ENCODE assay signal across 8 cellular contexts in genomic region chr1:109620890-109621289, GRCh38. TPM values are rescaled to one million over a fixed set of nuclear protein-coding genes. Genes with fewer than 3 reads are reported as not detected.
A peak's percentile ranks its signal among the peaks of the same experiment; 100 is the strongest.
DNase-seq lines count a peak whose midpoint lies in the region; ATAC-seq and TF ChIP-seq lines count a peak whose summit lies in the region.

No MANE protein-coding gene starts in this region.

- peaks cover 40% of the 10 kb centered on the region for H3K36me3 Mint-ChIP-seq in dendritic cell treated with granulocyte-macrophage colony-stimulating factor and Interleukin-4, amounts not matched to agents 40 ng/mL and 50 ng/mL, for 4 days (ENCODE audit: low read depth)

- peaks cover 8 to 68% (median 50%) of the 10 kb centered on the region in 4 donors for H3K4me1 ChIP-seq in liver (ENCODE audit: control insufficient read depth in 4 of 4, insufficient read depth in 4 of 4, low read length in 3 of 4)

- TF ChIP-seq RAD21 in liver (IDR thresholded peaks at IDR 0.05): peak in 1 of 2 donors; percentile 32

- no peak for TF ChIP-seq CTCF in C4-2B (conservative IDR thresholded peaks at IDR 0.05)
- no peak for TF ChIP-seq CTCF in liver (IDR thresholded peaks at IDR 0.05; ENCODE audit: low read depth, low read length, missing input control)

- H3K9me3 ChIP-seq in liver (ENCODE audit: control insufficient read depth in 4 of 4, low read length in 3 of 4): no peaks in the 10 kb centered on the region

- peak; percentile 61 for ATAC-seq in GM19397 (IDR thresholded peaks at IDR 0.05; ENCODE audit: unreplicated experiment)
- peak; percentile 67 for ATAC-seq in HG03558 (IDR thresholded peaks at IDR 0.05; ENCODE audit: extremely low read depth, unreplicated experiment)

- H3K27ac Mint-ChIP-seq in dendritic cell treated with granulocyte-macrophage colony-stimulating factor and Interleukin-4, amounts not matched to agents 40 ng/mL and 50 ng/mL, for 4 days: peak overlapping the region; percentile 91

- H3K9ac ChIP-seq in liver (ENCODE audit: low read depth in 1 of 2, low read length in 2 of 2): no peak overlapping the region

- intact Hi-C loops in dendritic cell treated with granulocyte-macrophage colony-stimulating factor and Interleukin-4, amounts not matched to agents 40 ng/mL and 50 ng/mL, for 4 days (cut with micrococcal nuclease): loop anchor here (2.0 kb wide), 1 partner anchor 72 kb away; the partner anchor contains the start of gene GNAI3

- under 1% methylated on average over 18 of the region's 18 CpGs for WGBS in liver

- H3K4me3 Mint-ChIP-seq in dendritic cell treated with granulocyte-macrophage colony-stimulating factor and Interleukin-4, amounts not matched to agents 40 ng/mL and 50 ng/mL, for 4 days: peak overlapping the region; percentile 94

- DNase-seq in NCI-H69 (lab: John Stamatoyannopoulos, UW): peak; percentile 90
- DNase-seq in activated CD4-positive, alpha-beta T cell treated with anti-CD3 and anti-CD28 coated beads, Interleukin-2, amount 50 U/mL, for 24 hours (ENCODE audit: low read depth in 1 of 2, low spot score in 1 of 2): peak; percentile 88 to 93
- DNase-seq in stimulated activated CD4-positive, alpha-beta T cell treated with anti-CD3 and anti-CD28 coated beads, Interleukin-2, amount 100 ng/mL, for 48 hours: peak; percentile 94 to 97

- no peaks in the 10 kb centered on the region for H3K9me3 Mint-ChIP-seq in dendritic cell treated with granulocyte-macrophage colony-stimulating factor and Interleukin-4, amounts not matched to agents 40 ng/mL and 50 ng/mL, for 4 days

- H3K27me3 ChIP-seq in liver (ENCODE audit: control insufficient read depth in 4 of 4, insufficient read depth in 4 of 4, low read length in 3 of 4): no peaks in the 10 kb centered on the region

- H3K27ac ChIP-seq in C4-2B (peak overlapping the region; percentile 96), liver (ENCODE audit: low read depth in 1 of 2, low read length in 2 of 2) (peak overlapping the region; percentile 87 to 93)

- peaks cover 94% of the 10 kb centered on the region for H3K4me1 Mint-ChIP-seq in dendritic cell treated with granulocyte-macrophage colony-stimulating factor and Interleukin-4, amounts not matched to agents 40 ng/mL and 50 ng/mL, for 4 days (ENCODE audit: low read depth)

- H3K36me3 ChIP-seq in liver (ENCODE audit: control insufficient read depth in 4 of 4, insufficient read depth in 3 of 4, low read depth in 1 of 4, low read length in 3 of 4): peaks cover 0 to 2% (median 0%) of the 10 kb centered on the region in 4 donors

- H3K4me3 ChIP-seq in liver (ENCODE audit: low read depth in 1 of 3, low read length in 3 of 3): peak overlapping the region; percentile 66 to 87 (median 77)

- no peaks in the 10 kb centered on the region for H3K27me3 Mint-ChIP-seq in dendritic cell treated with granulocyte-macrophage colony-stimulating factor and Interleukin-4, amounts not matched to agents 40 ng/mL and 50 ng/mL, for 4 days

TF ChIP-seq in liver, 16 proteins besides CTCF, POLR2A, EP300 and RAD21:
- TF ChIP-seq FOXA2 (IDR thresholded peaks at IDR 0.05) (no peak), GABPA (IDR thresholded peaks at IDR 0.05 in 1 of 2, conservative IDR thresholded peaks at IDR 0.05 in 1 of 2) (peak in 1 of 2 donors; percentile 79)

RNA-seq across cellular contexts. Expression of gene AMPD2, which starts 1.3 kb away (rescaled TPM):
- total RNA-seq in liver: 10 to 100 TPM; 19.2 to 87.4 TPM
- 10 to 100 TPM; 20.2 to 25.2 TPM for polyA plus RNA-seq in liver

RNA-seq across cellular contexts. Expression of gene GNAT2, which starts 1.5 kb away (rescaled TPM):
- total RNA-seq in liver: under 1 TPM; 0.09 to 0.17 TPM
- under 1 TPM in 1 of 2 donors, not detected in 1; 0.17 TPM for polyA plus RNA-seq in liver

RNA-seq across cellular contexts. Expression of gene GSTM4, which starts 35.0 kb away (rescaled TPM):
- total RNA-seq in liver: 10 to 100 TPM; 12.2 to 42.8 TPM
- 10 to 100 TPM; 25.5 to 36.2 TPM for polyA plus RNA-seq in liver

RNA-seq across cellular contexts. Expression of gene GSTM2, which starts 47.0 kb away (rescaled TPM):
- total RNA-seq in liver: 10 to 100 TPM in 1 of 2 donors, 1 to 10 TPM in 1; 7.1 to 15.1 TPM
- polyA plus RNA-seq in liver: 1 to 10 TPM; 7.4 to 8.4 TPM

Comparison
In these comparisons a context has a peak if more than half of its experiments do, and no peak if none do; other contexts are left out.
1. Peak in every context shown above with its lines: DNase-seq, ATAC-seq, H3K4me3 ChIP-seq and H3K27ac ChIP-seq.